Comparison of ENCODE assay signal across 14 cellular contexts in genomic region chr1:50427086-50427817, GRCh38.
DNase-seq lines count a peak whose midpoint lies in the region; ATAC-seq lines count a peak whose summit lies in the region.
"Had no signal": no experiment of that assay in that cellular context is flagged by ENCODE, and none has a peak within 500 bp of the region (broad histone marks: within the 10 kb centered on the region; RNA-seq: fewer than 3 reads in every experiment).

No MANE protein-coding gene starts in this region.

- H3K27ac Mint-ChIP-seq in activated naive CD8-positive, alpha-beta T cell = peak overlapping the region; percentile 12
- peak overlapping the region; percentile 72 for H3K27ac Mint-ChIP-seq in memory B cell
- H3K27ac Mint-ChIP-seq: immature natural killer cell had no signal

- no peak overlapping the region for H3K4me3 Mint-ChIP-seq in activated naive CD8-positive, alpha-beta T cell
- H3K4me3 Mint-ChIP-seq in memory B cell = no peak overlapping the region

- ATAC-seq in memory B cell (ENCODE audit: low read depth) = no peak
- no peak for ATAC-seq in HG02938 (IDR thresholded peaks at IDR 0.05; ENCODE audit: unreplicated experiment)

- no peaks in the 10 kb centered on the region for H3K9me3 Mint-ChIP-seq in activated naive CD8-positive, alpha-beta T cell (ENCODE audit: low read depth)
- H3K9me3 Mint-ChIP-seq in memory B cell = no peaks in the 10 kb centered on the region
- H3K9me3 Mint-ChIP-seq: immature natural killer cell had no signal

- DNase-seq in stimulated activated CD4-positive, alpha-beta T cell treated with anti-CD3 and anti-CD28 coated beads, Interleukin-15, amount 100 ng/mL, for 24 hours = peak; percentile 2
- DNase-seq in stimulated activated CD4-positive, alpha-beta T cell treated with anti-CD3 and anti-CD28 coated beads, Interleukin-4, amount 100 ng/mL, for 24 hours = no peak
- DNase-seq in memory B cell (ENCODE audit: low spot score in 2 of 2) = no peak
- DNase-seq in DMS153 treated with DMSO at 0.1 percent for 48 hours (lab: John Stamatoyannopoulos, UW; ENCODE audit: unreplicated experiment) = no peak
- DNase-seq in DMS153 (lab: John Stamatoyannopoulos, UW) = no peak
- no peak for DNase-seq in D341Med (ENCODE audit: low spot score)
- DNase-seq: activated CD4-positive, alpha-beta T cell treated with anti-CD3 and anti-CD28 coated beads, Interleukin-2, amount 50 U/mL, for 1 hour; amniotic stem cell; C1 segment of cervical spinal cord; immature natural killer cell; SHP77; stimulated activated CD4-positive, alpha-beta T cell treated with anti-CD3 and anti-CD28 coated beads, Interleukin-1b, Interleukin-23, amount 100 ng/mL, for 48 hours had no signal

- H3K36me3 Mint-ChIP-seq in activated naive CD8-positive, alpha-beta T cell = no peaks in the 10 kb centered on the region
- H3K36me3 Mint-ChIP-seq in memory B cell = peaks cover 4% of the 10 kb centered on the region

- H3K27me3 Mint-ChIP-seq in activated naive CD8-positive, alpha-beta T cell = peaks cover 46% of the 10 kb centered on the region
- peaks cover 50% of the 10 kb centered on the region for H3K27me3 Mint-ChIP-seq in memory B cell

- peaks cover 40% of the 10 kb centered on the region for H3K4me1 Mint-ChIP-seq in activated naive CD8-positive, alpha-beta T cell (ENCODE audit: low read depth)
- peaks cover 14% of the 10 kb centered on the region for H3K4me1 Mint-ChIP-seq in memory B cell
